27 cellular contexts compared by ENCODE assay signal in genomic region chr5:114935490-114935889, GRCh38.
"Had no signal": no experiment of that assay in that cellular context is flagged by ENCODE, and none has a peak within 500 bp of the region (broad histone marks: within the 10 kb centered on the region; RNA-seq: fewer than 3 reads in every experiment).

No MANE protein-coding gene starts in this region.

- H3K4me2 ChIP-seq: smooth muscle cell had no signal

- H3K4me1 ChIP-seq: parathyroid adenoma, psoas muscle, stomach, thyroid gland, tibial nerve, upper lobe of left lung, vagina had no signal

- FAIRE-seq: urothelium cell line had no signal

- H3K9me3 ChIP-seq: neutrophil, psoas muscle, thyroid gland, vagina had no signal

- H3K79me2 ChIP-seq: parathyroid adenoma had no signal

- H2AFZ ChIP-seq: parathyroid adenoma had no signal

- H3K27me3 ChIP-seq: neutrophil, stomach, thyroid gland, tibial nerve, upper lobe of left lung, vagina had no signal

- H3K9ac ChIP-seq: parathyroid adenoma had no signal

- DNase-seq: naive thymus-derived CD8-positive, alpha-beta T cell; nephron progenitor cell; nucleus accumbens; posterior cingulate gyrus; psoas muscle; right cardiac atrium; stimulated activated CD4-positive, alpha-beta T cell treated with anti-CD3 and anti-CD28 coated beads, Interleukin-15, amount 100 ng/mL, for 24 hours; stimulated activated CD4-positive, alpha-beta T cell treated with anti-CD3 and anti-CD28 coated beads, Interleukin-2, amount 100 ng/mL, for 24 hours; stimulated activated CD4-positive, alpha-beta T cell treated with anti-CD3 and anti-CD28 coated beads, Interleukin-2, amount 100 ng/mL, for 48 hours; stimulated activated CD4-positive, alpha-beta T cell treated with anti-CD3 and anti-CD28 coated beads, Interleukin-4, amount 100 ng/mL, for 24 hours; stimulated activated naive B cell treated with anti-CD40 and anti-IgM and Interleukin-4, amounts not matched to agents 10 μg/mL and 1 μg/mL and 100 μg/mL, for 72 hours; stimulated activated naive CD4-positive, alpha-beta T cell treated with Interleukin-2 at 50 U/mL for 16 hours; stomach; thyroid gland; trophoblast cell; upper lobe of left lung had no signal

- ATAC-seq: naive thymus-derived CD8-positive, alpha-beta T cell; natural killer cell treated with Interleukin-12 subunit alpha and Interleukin-12 subunit beta and Interleukin-15 and Interleukin-18, amount 100 ng/mL, for 72 hours; psoas muscle; right cardiac atrium; sciatic nerve; stimulated activated effector memory CD8-positive, alpha-beta T cell treated with anti-CD3 and anti-CD28 coated beads, Interleukin-12 subunit alpha, Interleukin-12 subunit beta, amount 100 ng/mL, for 72 hours; stimulated activated naive B cell treated with anti-CD40 and anti-IgM and Interleukin-4, amounts not matched to agents 10 μg/mL and 1 μg/mL and 100 μg/mL, for 72 hours had no signal

- H3K36me3 ChIP-seq: neutrophil, stomach, thoracic aorta, thyroid gland, tibial nerve, upper lobe of left lung, vagina had no signal

- H3K27ac ChIP-seq: neutrophil, parathyroid adenoma, psoas muscle, skin epidermis, stomach, thoracic aorta, thyroid gland, tibial nerve, upper lobe of left lung, vagina had no signal

- H3K4me3 ChIP-seq: psoas muscle, skin epidermis, smooth muscle cell, stomach, thoracic aorta, thyroid gland, tibial nerve, upper lobe of left lung, vagina had no signal
